12 cellular contexts compared by ENCODE assay signal in genomic region chr2:204550738-204551137, GRCh38. TPM values are rescaled to one million over a fixed set of nuclear protein-coding genes. Genes with fewer than 3 reads are reported as not detected.
DNase-seq lines count a peak whose midpoint lies in the region; ATAC-seq, FAIRE-seq and TF ChIP-seq lines count a peak whose summit lies in the region.
"Had no signal": no experiment of that assay in that cellular context is flagged by ENCODE, and none has a peak within 500 bp of the region (broad histone marks: within the 10 kb centered on the region; RNA-seq: fewer than 3 reads in every experiment).

No MANE protein-coding gene starts in this region.

- H3K9ac ChIP-seq in HepG2 (ENCODE audit: insufficient read depth, low read depth, low read length) = no peak overlapping the region
- H3K9ac ChIP-seq: BLaER1 had no signal

- peaks cover 6% of the 10 kb centered on the region for H3K36me3 Mint-ChIP-seq in nephron (ENCODE audit: low read depth)

- peaks cover 5% of the 10 kb centered on the region for H3K27me3 Mint-ChIP-seq in nephron (ENCODE audit: low read depth)

- H3K9me3 ChIP-seq in esophagus muscularis mucosa = no peaks in the 10 kb centered on the region
- H3K9me3 ChIP-seq in HepG2 (ENCODE audit: low read length) = no peaks in the 10 kb centered on the region
- H3K9me3 ChIP-seq: BLaER1, right atrium auricular region had no signal

- no peak overlapping the region for H3K4me3 Mint-ChIP-seq in nephron

- H4K20me1 ChIP-seq in HepG2 (ENCODE audit: insufficient read depth, low read length) = no peaks in the 10 kb centered on the region
- H4K20me1 ChIP-seq: BLaER1 had no signal

- H3K4me1 Mint-ChIP-seq in nephron = peaks cover 28% of the 10 kb centered on the region

- no peak overlapping the region for H3K4me2 ChIP-seq in HepG2 (ENCODE audit: low read depth, low read length)
- H3K4me2 ChIP-seq: BLaER1 had no signal

- H3K27me3 ChIP-seq in esophagus muscularis mucosa (no peaks in the 10 kb centered on the region), HepG2 (ENCODE audit: control insufficient read depth in 1 of 2, insufficient read depth in 2 of 2, low read length in 2 of 2) (peaks cover 0 to 9% of the 10 kb centered on the region in 2 experiments; a peak in 2 of 5 replicates)
- H3K27me3 ChIP-seq: right atrium auricular region had no signal

- TF ChIP-seq EP300 in esophagus muscularis mucosa (IDR thresholded peaks at IDR 0.05) (no peak), HepG2 (IDR thresholded peaks at IDR 0.05; ENCODE audit: low read depth in 2 of 2, low read length in 2 of 2) (no peak), HepG2 (CRISPR knock-in tag; IDR thresholded peaks at IDR 0.05; ENCODE audit: borderline replicate concordance) (no peak)

- H3K36me3 ChIP-seq in esophagus muscularis mucosa = no peaks in the 10 kb centered on the region
- no peaks in the 10 kb centered on the region for H3K36me3 ChIP-seq in HepG2 (replicated peaks in 1 of 2; ENCODE audit: control insufficient read depth in 1 of 2, insufficient read depth in 2 of 2, low read length in 2 of 2)
- H3K36me3 ChIP-seq: BLaER1, right atrium auricular region had no signal

- TF ChIP-seq RAD21 in HepG2 (CRISPR knock-in tag; IDR thresholded peaks at IDR 0.05) = no peak

- no peak for ATAC-seq in HepG2
- ATAC-seq in GM21423 (IDR thresholded peaks at IDR 0.05; ENCODE audit: unreplicated experiment) = no peak
- no peak for ATAC-seq in HG02870 (IDR thresholded peaks at IDR 0.05; ENCODE audit: unreplicated experiment)

- BruUV-seq in HepG2 (replicated peaks; lab: Mats Ljungman, UMichigan) = no TSS peak

- no peak overlapping the region for H2AFZ ChIP-seq in HepG2 (ENCODE audit: low read length)

- peaks cover 5% of the 10 kb centered on the region for H3K9me3 Mint-ChIP-seq in nephron

- CTCF ChIA-PET in HepG2 (lab: Yijun Ruan, JAX; ENCODE audit: low intra/inter-chr PET ratio, low total read pairs) = no interaction called here

- POLR2A ChIA-PET in HepG2 (lab: Yijun Ruan, JAX) = no interaction called here

- intact Hi-C loops in esophagus muscularis mucosa (cut with DNase I) = no loop called here
- intact Hi-C loops in HepG2 (cut with micrococcal nuclease; ENCODE audit: unreplicated experiment) = no loop called here

- 33% methylated on average over 2 of the region's 2 CpGs for WGBS in esophagus muscularis mucosa
- WGBS in HepG2 (ENCODE audit: low lambda C conversion rate) = 57% methylated on average over 2 of the region's 2 CpGs

- DNase-seq in AG08396 (ENCODE audit: low spot score) (peak; percentile 72), NCI-H226 (peak; percentile 24), esophagus muscularis mucosa (ENCODE audit: extremely low spot score) (no peak), HepG2 (ENCODE audit: low spot score) (no peak), NCI-H1105 treated with DMSO at 0.1 percent for 48 hours (lab: John Stamatoyannopoulos, UW) (no peak)
- DNase-seq: activated gamma-delta T cell, SHP77 had no signal

- H3K27ac ChIP-seq in esophagus muscularis mucosa (replicated peaks in 1 of 4) = peak overlapping the region; percentile 58 to 70 (median 68)
- no peak overlapping the region for H3K27ac ChIP-seq in HepG2 (ENCODE audit: extremely low read length, insufficient read depth, low read length)
- H3K27ac ChIP-seq: BLaER1, right atrium auricular region had no signal

- no peak for FAIRE-seq in HepG2 (lab: Jason Lieb, UNC)

- peak overlapping the region; percentile 29 to 85 (median 39) for H3K27ac Mint-ChIP-seq in nephron

- TF ChIP-seq POLR2A in esophagus muscularis mucosa (IDR thresholded peaks at IDR 0.05; ENCODE audit: low read depth) = no peak
- no peak for TF ChIP-seq POLR2A in HepG2 (IDR thresholded peaks at IDR 0.05; ENCODE audit: insufficient read depth in 1 of 2, low read depth in 2 of 2, low read length in 2 of 2)

- H3K4me3 ChIP-seq in esophagus muscularis mucosa = peak overlapping the region in 1 of 4 donors; percentile 4
- no peak overlapping the region for H3K4me3 ChIP-seq in HepG2 (replicated peaks in 1 of 3; ENCODE audit: insufficient read depth in 1 of 3, low read depth in 2 of 3, low read length in 3 of 3)
- H3K4me3 ChIP-seq: BLaER1, right atrium auricular region had no signal

- H3K4me1 ChIP-seq in esophagus muscularis mucosa = peaks cover 0 to 56% (median 52%) of the 10 kb centered on the region in 4 donors
- H3K4me1 ChIP-seq in HepG2 (ENCODE audit: insufficient read depth, low read length) = peaks cover 12% of the 10 kb centered on the region

- in situ Hi-C loops in HepG2 (cut with HindIII; ENCODE audit: extremely low pct_ligation_motif_present, low pct_unique_long_range_greater_than_20kb) = no loop called here

- H3K79me2 ChIP-seq in HepG2 (ENCODE audit: insufficient read depth, low read length) = no peaks in the 10 kb centered on the region

- TF ChIP-seq CTCF in esophagus muscularis mucosa (IDR thresholded peaks at IDR 0.05) (no peak), nephron (IDR thresholded peaks at IDR 0.05; ENCODE audit: unreplicated experiment in 3 of 3) (no peak), HepG2 (CRISPR knock-in tag; IDR thresholded peaks at IDR 0.05) (no peak)

TF ChIP-seq in HepG2, 621 proteins besides CTCF, POLR2A, EP300 and RAD21:
- no peak for TF ChIP-seq U2AF2 (IDR thresholded peaks at IDR 0.05; ENCODE audit: low read depth, low read length)
- TF ChIP-seq, protein P1, sequence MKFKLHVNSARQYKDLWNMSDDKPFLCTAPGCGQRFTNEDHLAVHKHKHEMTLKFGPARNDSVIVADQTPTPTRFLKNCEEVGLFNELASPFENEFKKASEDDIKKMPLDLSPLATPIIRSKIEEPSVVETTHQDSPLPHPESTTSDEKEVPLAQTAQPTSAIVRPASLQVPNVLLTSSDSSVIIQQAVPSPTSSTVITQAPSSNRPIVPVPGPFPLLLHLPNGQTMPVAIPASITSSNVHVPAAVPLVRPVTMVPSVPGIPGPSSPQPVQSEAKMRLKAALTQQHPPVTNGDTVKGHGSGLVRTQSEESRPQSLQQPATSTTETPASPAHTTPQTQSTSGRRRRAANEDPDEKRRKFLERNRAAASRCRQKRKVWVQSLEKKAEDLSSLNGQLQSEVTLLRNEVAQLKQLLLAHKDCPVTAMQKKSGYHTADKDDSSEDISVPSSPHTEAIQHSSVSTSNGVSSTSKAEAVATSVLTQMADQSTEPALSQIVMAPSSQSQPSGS (CRISPR knock-in tag; IDR thresholded peaks at IDR 0.05) = no peak
- no peak for TF ChIP-seq CENPX (CRISPR knock-in tag; IDR thresholded peaks at IDR 0.05)
- TF ChIP-seq PRMT3 (CRISPR knock-in tag; IDR thresholded peaks at IDR 0.05; ENCODE audit: borderline replicate concordance, low read depth) = no peak
- TF ChIP-seq CREBL2 (CRISPR knock-in tag; IDR thresholded peaks at IDR 0.05; ENCODE audit: borderline replicate concordance) = no peak
- TF ChIP-seq, protein P2, sequence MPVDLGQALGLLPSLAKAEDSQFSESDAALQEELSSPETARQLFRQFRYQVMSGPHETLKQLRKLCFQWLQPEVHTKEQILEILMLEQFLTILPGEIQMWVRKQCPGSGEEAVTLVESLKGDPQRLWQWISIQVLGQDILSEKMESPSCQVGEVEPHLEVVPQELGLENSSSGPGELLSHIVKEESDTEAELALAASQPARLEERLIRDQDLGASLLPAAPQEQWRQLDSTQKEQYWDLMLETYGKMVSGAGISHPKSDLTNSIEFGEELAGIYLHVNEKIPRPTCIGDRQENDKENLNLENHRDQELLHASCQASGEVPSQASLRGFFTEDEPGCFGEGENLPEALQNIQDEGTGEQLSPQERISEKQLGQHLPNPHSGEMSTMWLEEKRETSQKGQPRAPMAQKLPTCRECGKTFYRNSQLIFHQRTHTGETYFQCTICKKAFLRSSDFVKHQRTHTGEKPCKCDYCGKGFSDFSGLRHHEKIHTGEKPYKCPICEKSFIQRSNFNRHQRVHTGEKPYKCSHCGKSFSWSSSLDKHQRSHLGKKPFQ (CRISPR knock-in tag; IDR thresholded peaks at IDR 0.05; ENCODE audit: insufficient replicate concordance) = no peak
- no peak for TF ChIP-seq PBX3 (CRISPR knock-in tag; IDR thresholded peaks at IDR 0.05; ENCODE audit: borderline replicate concordance)

RNA-seq across cellular contexts. Expression of gene PARD3B, which starts 5.5 kb away (rescaled TPM):
- total RNA-seq in esophagus muscularis mucosa = 10 to 100 TPM; 24.2 to 40.8 (median 32.5) TPM
- 1.2 and 2.3 TPM in 2 replicates for total RNA-seq in HepG2 (2016; rRNA removed; fragmentation: Illumina TruSeq; extraction: Trizol)
- total RNA-seq in HepG2 (2016; cell fraction: cytosol; rRNA removed; fragmentation: Illumina TruSeq; extraction: Trizol; ENCODE audit: low read depth) = 0.53 and 1.0 TPM in 2 replicates
- 1.4 and 1.7 TPM in 2 replicates for total RNA-seq in HepG2 (2016; cell fraction: insoluble cytoplasmic fraction; rRNA removed; fragmentation: Illumina TruSeq; extraction: Trizol)
- total RNA-seq in HepG2 (2016; cell fraction: membrane; rRNA removed; fragmentation: Illumina TruSeq; extraction: Trizol) = 0.96 and 1.2 TPM in 2 replicates
- total RNA-seq in HepG2 (2016; cell fraction: nucleus; rRNA removed; fragmentation: Illumina TruSeq; extraction: Trizol) = 6.8 and 8.6 TPM in 2 replicates
- polyA plus RNA-seq in HepG2 (2011; rRNA removed) = 0.71 and 0.84 TPM in 2 replicates
- polyA plus RNA-seq in HepG2 (2011; cell fraction: cytosol; rRNA removed) = 0.51 and 0.59 TPM in 2 replicates
- polyA plus RNA-seq in HepG2 (2011; cell fraction: nucleus; rRNA removed) = 0.76 and 1.5 TPM in 2 replicates
- 1.1 and 2.4 TPM in 2 replicates for polyA plus RNA-seq in HepG2 (2012)
- polyA plus RNA-seq in HepG2 (2016; cell fraction: cytosol; fragmentation: Illumina TruSeq; extraction: Trizol; ENCODE audit: low read depth) = 0.05 and 0.18 TPM in 2 replicates
- 0.76 and 0.85 TPM in 2 replicates for polyA plus RNA-seq in HepG2 (2016; cell fraction: insoluble cytoplasmic fraction; fragmentation: Illumina TruSeq; extraction: Trizol; ENCODE audit: low read depth)
- polyA plus RNA-seq in HepG2 (2016; cell fraction: membrane; fragmentation: Illumina TruSeq; extraction: Trizol; ENCODE audit: low read depth) = 0.15 and 0.22 TPM in 2 replicates
- polyA plus RNA-seq in HepG2 (2016; cell fraction: nucleus; fragmentation: Illumina TruSeq; extraction: Trizol; ENCODE audit: insufficient read depth, low read depth) = 0.73 and 1.2 TPM in 2 replicates
- polyA minus RNA-seq in HepG2 (2011; rRNA and poly(A)+ RNA removed; ENCODE audit: low replicate concordance) = 2.1 and 2.4 TPM in 2 replicates
- polyA minus RNA-seq in HepG2 (2011; cell fraction: cytosol; rRNA and poly(A)+ RNA removed) = 0.62 and 0.99 TPM in 2 replicates
- 16.1 and 16.8 TPM in 2 replicates for polyA minus RNA-seq in HepG2 (2011; cell fraction: nucleus; rRNA and poly(A)+ RNA removed)

Comparison
In these comparisons a context has a peak if more than half of its experiments do, and no peak if none do; other contexts are left out.
1. DNase-seq: peak in AG08396 (single experiment) and NCI-H226 (single experiment); none in esophagus muscularis mucosa (single experiment), HepG2 (single experiment) and NCI-H1105 treated with DMSO at 0.1 percent for 48 hours (single experiment).